ENCODE assay signal across 8 cellular contexts in genomic region chr2:152097291-152098032, GRCh38. TPM values are rescaled to one million over a fixed set of nuclear protein-coding genes. Genes with fewer than 3 reads are reported as not detected.
DNase-seq lines count a peak whose midpoint lies in the region; ATAC-seq and TF ChIP-seq lines count a peak whose summit lies in the region.

No MANE protein-coding gene starts in this region.

- no peaks in the 10 kb centered on the region for H3K79me2 ChIP-seq in SK-N-SH (ENCODE audit: insufficient read depth)
- H3K79me2 ChIP-seq in fibroblast of lung (ENCODE audit: control insufficient read depth, insufficient read depth, low read length) = no peaks in the 10 kb centered on the region

- H3K9me3 Mint-ChIP-seq in activated naive CD4-positive, alpha-beta T cell treated with anti-CD3 and anti-CD28 coated beads, Interleukin-2, amount 50 U/mL, for 24 hours = no peaks in the 10 kb centered on the region

- peak overlapping the region; percentile 49 to 61 for H3K4me3 ChIP-seq in SK-N-SH (ENCODE audit: low read depth in 2 of 2, low read length in 1 of 2)
- H3K4me3 ChIP-seq in fibroblast of lung (replicated peaks in 1 of 4; ENCODE audit: control extremely low read depth in 1 of 4, insufficient read depth in 1 of 4, low read depth in 3 of 4, low read length in 4 of 4) = peak overlapping the region; percentile 51 to 65 (median 62)
- peak overlapping the region; percentile 76 to 83 for H3K4me3 ChIP-seq in neuronal stem cell (ENCODE audit: low read length in 2 of 2)

- no peak overlapping the region for H2BK12ac ChIP-seq in neuronal stem cell (ENCODE audit: low read length)

- H3K79me1 ChIP-seq in neuronal stem cell (ENCODE audit: low read depth, low read length) = no peaks in the 10 kb centered on the region

- H2BK15ac ChIP-seq in neuronal stem cell (ENCODE audit: low read length) = no peak overlapping the region

- no peak overlapping the region for H3K9ac ChIP-seq in SK-N-SH
- no peak overlapping the region for H3K9ac ChIP-seq in fibroblast of lung (ENCODE audit: insufficient read depth, low read length)
- no peak overlapping the region for H3K9ac ChIP-seq in neuronal stem cell (ENCODE audit: low read depth, low read length, poor library complexity)

- H3K36me3 ChIP-seq in SK-N-SH (replicated peaks in 1 of 2; ENCODE audit: control insufficient read depth in 1 of 2, insufficient read depth in 2 of 2, low read length in 1 of 2) (no peaks in the 10 kb centered on the region), fibroblast of lung (ENCODE audit: control insufficient read depth, insufficient read depth, low read length) (no peaks in the 10 kb centered on the region), neuronal stem cell (replicated peaks in 1 of 2; ENCODE audit: control insufficient read depth in 2 of 2, insufficient read depth in 2 of 2, low read length in 2 of 2) (no peaks in the 10 kb centered on the region)

- no peak overlapping the region for H3K14ac ChIP-seq in neuronal stem cell (ENCODE audit: low read length)

- TF ChIP-seq CTCF in SK-N-SH (IDR thresholded peaks at IDR 0.05) = no peak
- TF ChIP-seq CTCF in fibroblast of lung (conservative IDR thresholded peaks at IDR 0.05 in 1 of 2, IDR thresholded peaks at IDR 0.05 in 1 of 2; ENCODE audit: low read depth in 1 of 2, low read length in 2 of 2) = no peak

- H2AK5ac ChIP-seq in neuronal stem cell (ENCODE audit: low read depth, low read length) = no peak overlapping the region

- no peak for TF ChIP-seq EP300 in SK-N-SH (IDR thresholded peaks at IDR 0.05; ENCODE audit: borderline replicate concordance in 1 of 2, low read depth in 1 of 2, low read length in 1 of 2)

- POLR2A ChIA-PET in SK-N-SH (lab: Yijun Ruan, JAX) = no interaction called here

- H4K20me1 ChIP-seq in SK-N-SH (ENCODE audit: insufficient read depth) (no peaks in the 10 kb centered on the region), fibroblast of lung (ENCODE audit: control insufficient read depth, extremely low read depth, insufficient read depth, low read length) (peaks cover 2% of the 10 kb centered on the region)

- H3K27me3 ChIP-seq in SK-N-SH (ENCODE audit: insufficient read depth) (peaks cover 34% of the 10 kb centered on the region), fibroblast of lung (ENCODE audit: control insufficient read depth, insufficient read depth, low read length) (peaks cover 23% of the 10 kb centered on the region), neuronal stem cell (ENCODE audit: control insufficient read depth in 3 of 3, insufficient read depth in 3 of 3, low read depth in 1 of 3, low read length in 3 of 3) (peaks cover 8 to 34% (median 26%) of the 10 kb centered on the region in 3 experiments)

- H3K4me1 ChIP-seq in SK-N-SH (ENCODE audit: control insufficient read depth in 1 of 2, insufficient read depth in 2 of 2, low read depth in 1 of 2, low read length in 1 of 2) (peaks cover 0 to 20% of the 10 kb centered on the region in 2 experiments; a peak in 2 of 4 replicates), fibroblast of lung (ENCODE audit: control insufficient read depth, extremely low read depth, insufficient read depth, low read length) (peaks cover 7% of the 10 kb centered on the region), neuronal stem cell (ENCODE audit: control insufficient read depth in 2 of 2, insufficient read depth in 1 of 2, low read depth in 1 of 2, low read length in 2 of 2) (peaks cover 3 to 4% of the 10 kb centered on the region in 2 donors)

- H4K8ac ChIP-seq in neuronal stem cell (ENCODE audit: low read depth, low read length) = no peak overlapping the region

- H2AFZ ChIP-seq in SK-N-SH (ENCODE audit: low read depth) (peak overlapping the region; percentile 42; the same call in 1 of the 2 replicates), fibroblast of lung (ENCODE audit: low read length) (peak overlapping the region; percentile 76), neuronal stem cell (ENCODE audit: low read length) (peak overlapping the region; percentile 98)

- ATAC-seq in GM21360 (IDR thresholded peaks at IDR 0.05; ENCODE audit: unreplicated experiment) = no peak

- no peak overlapping the region for H4K91ac ChIP-seq in neuronal stem cell (ENCODE audit: low read depth, low read length, poor library complexity)

- peaks cover 32% of the 10 kb centered on the region for H3K27me3 Mint-ChIP-seq in activated naive CD4-positive, alpha-beta T cell treated with anti-CD3 and anti-CD28 coated beads, Interleukin-2, amount 50 U/mL, for 24 hours

- WGBS in SK-N-SH (ENCODE audit: low lambda C conversion rate) = 11% methylated on average over 22 of the region's 22 CpGs
- no CpG with 5 or more reads among the region's 22 CpGs for WGBS in neuronal stem cell (ENCODE audit: extremely low coverage in 2 of 2, insufficient read length in 2 of 2, insufficient replicate concordance in 1 of 2), 2 donors

- H3K9me2 ChIP-seq in SK-N-SH = no peaks in the 10 kb centered on the region

- H3K23ac ChIP-seq in neuronal stem cell (ENCODE audit: low read depth, low read length, poor library complexity) = no peak overlapping the region

- no peaks in the 10 kb centered on the region for H3K36me3 Mint-ChIP-seq in activated naive CD4-positive, alpha-beta T cell treated with anti-CD3 and anti-CD28 coated beads, Interleukin-2, amount 50 U/mL, for 24 hours

- H3F3A ChIP-seq in SK-N-SH (replicated peaks; ENCODE audit: insufficient read depth) = peaks cover 5% of the 10 kb centered on the region

- peak overlapping the region; percentile 100 for H3K4me2 ChIP-seq in SK-N-SH
- peak overlapping the region; percentile 98 for H3K4me2 ChIP-seq in fibroblast of lung (ENCODE audit: extremely low read depth, insufficient read depth, low read length)
- peak overlapping the region; percentile 90 for H3K4me2 ChIP-seq in neuronal stem cell (ENCODE audit: insufficient read depth, low read length, poor library complexity, severe bottlenecking)

- no peak overlapping the region for H2BK120ac ChIP-seq in neuronal stem cell (ENCODE audit: low read depth, low read length)

- peaks cover 18% of the 10 kb centered on the region for H3K4me1 Mint-ChIP-seq in activated naive CD4-positive, alpha-beta T cell treated with anti-CD3 and anti-CD28 coated beads, Interleukin-2, amount 50 U/mL, for 24 hours

- H3K18ac ChIP-seq in neuronal stem cell (ENCODE audit: low read length) = no peak overlapping the region

- H3K27ac ChIP-seq in SK-N-SH (ENCODE audit: low read depth in 2 of 2, low read length in 1 of 2) (no peak overlapping the region), fibroblast of lung (ENCODE audit: insufficient read depth, low read length) (no peak overlapping the region), neuronal stem cell (replicated peaks; ENCODE audit: low read length) (no peak overlapping the region)

- no peak overlapping the region for H3K4ac ChIP-seq in neuronal stem cell (ENCODE audit: low read length)

- CTCF ChIA-PET in SK-N-SH (lab: Yijun Ruan, JAX) = interaction anchor here (1.0 to 2.9 kb wide), 4 partner anchors 9 to 72 kb away, joined by 3 to 10 read pairs (median 3); no protein-coding TSS in a partner anchor

- TF ChIP-seq RAD21 in SK-N-SH (IDR thresholded peaks at IDR 0.05; ENCODE audit: low read length) = no peak

- peak overlapping the region; percentile 85 for H3K4me3 Mint-ChIP-seq in activated naive CD4-positive, alpha-beta T cell treated with anti-CD3 and anti-CD28 coated beads, Interleukin-2, amount 50 U/mL, for 24 hours

- H3K9me3 ChIP-seq in SK-N-SH (no peaks in the 10 kb centered on the region), fibroblast of lung (ENCODE audit: control insufficient read depth, insufficient read depth, low read depth, low read length) (no peaks in the 10 kb centered on the region), neuronal stem cell (replicated peaks in 1 of 2; ENCODE audit: control insufficient read depth in 2 of 2, insufficient read depth in 1 of 2, low read depth in 1 of 2, low read length in 2 of 2) (no peaks in the 10 kb centered on the region)

- no peak overlapping the region for H3K27ac Mint-ChIP-seq in activated naive CD4-positive, alpha-beta T cell treated with anti-CD3 and anti-CD28 coated beads, Interleukin-2, amount 50 U/mL, for 24 hours

- DNase-seq in activated naive CD4-positive, alpha-beta T cell treated with anti-CD3 and anti-CD28 coated beads, Interleukin-2, amount 50 U/mL, for 16 hours = no peak
- DNase-seq in SK-N-SH = peak; percentile 46
- DNase-seq in fibroblast of lung (ENCODE audit: low read depth in 2 of 2) = peak in 1 of 2 donors; percentile 32
- DNase-seq in neuronal stem cell (ENCODE audit: low spot score) = peak; percentile 3
- no peak for DNase-seq in globus pallidus (ENCODE audit: low spot score)
- no peak for DNase-seq in activated gamma-delta T cell treated with Interleukin-2 at 50 U/mL for 16 hours

- H2BK5ac ChIP-seq in neuronal stem cell (ENCODE audit: low read length) = no peak overlapping the region

TF ChIP-seq in SK-N-SH, 30 proteins besides CTCF, POLR2A, EP300 and RAD21:
- peak; percentile 28; the same call in 1 of the 2 replicates for TF ChIP-seq RCOR1 (IDR thresholded peaks at IDR 0.05; ENCODE audit: low read length)
- TF ChIP-seq CHD2 (IDR thresholded peaks at IDR 0.05; ENCODE audit: low read length, partially characterized antibody) = peak; percentile 11
- no peak for TF ChIP-seq NFIC (IDR thresholded peaks at IDR 0.05; ENCODE audit: borderline replicate concordance)
- no peak for TF ChIP-seq MXI1 (IDR thresholded peaks at IDR 0.05; ENCODE audit: low read depth, low read length)
- peak; percentile 38 for TF ChIP-seq TCF12 (IDR thresholded peaks at IDR 0.05)
- TF ChIP-seq, protein P1, sequence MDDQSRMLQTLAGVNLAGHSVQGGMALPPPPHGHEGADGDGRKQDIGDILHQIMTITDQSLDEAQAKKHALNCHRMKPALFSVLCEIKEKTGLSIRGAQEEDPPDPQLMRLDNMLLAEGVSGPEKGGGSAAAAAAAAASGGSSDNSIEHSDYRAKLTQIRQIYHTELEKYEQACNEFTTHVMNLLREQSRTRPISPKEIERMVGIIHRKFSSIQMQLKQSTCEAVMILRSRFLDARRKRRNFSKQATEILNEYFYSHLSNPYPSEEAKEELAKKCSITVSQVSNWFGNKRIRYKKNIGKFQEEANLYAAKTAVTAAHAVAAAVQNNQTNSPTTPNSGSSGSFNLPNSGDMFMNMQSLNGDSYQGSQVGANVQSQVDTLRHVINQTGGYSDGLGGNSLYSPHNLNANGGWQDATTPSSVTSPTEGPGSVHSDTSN (IDR thresholded peaks at IDR 0.05) = no peak

RNA-seq across cellular contexts. Expression of gene CACNB4, which starts 1.4 kb away (rescaled TPM):
- polyA plus RNA-seq in SK-N-SH (2012; rRNA removed) (0.10 and 0.18 TPM in 2 replicates), fibroblast of lung (0.85 and 2.5 TPM in 2 replicates)
- polyA plus RNA-seq in SK-N-SH (2012; cell fraction: cytosol; rRNA removed) = 0.12 TPM in 2 replicates
- polyA plus RNA-seq in SK-N-SH (2012; cell fraction: nucleus; rRNA removed) = 0.54 and 0.70 TPM in 2 replicates
- total RNA-seq in fibroblast of lung = 0.66 and 2.1 TPM in 2 replicates
- polyA plus RNA-seq in fibroblast of lung (2012) = 0.33 and 1.3 TPM in 2 replicates
- polyA minus RNA-seq in fibroblast of lung (ENCODE audit: low replicate concordance) = 0.08 and 0.15 TPM in 2 replicates
- 3.3 TPM for polyA plus RNA-seq in neuronal stem cell (2013, experiment 1 of 2)
- polyA plus RNA-seq in neuronal stem cell (2013, experiment 2 of 2) = 3.7 TPM

Comparison
In these comparisons a context has a peak if more than half of its experiments do, and no peak if none do; other contexts are left out.
1. DNase-seq: peak in SK-N-SH (single experiment) and neuronal stem cell (single experiment); none in activated naive CD4-positive, alpha-beta T cell treated with anti-CD3 and anti-CD28 coated beads, Interleukin-2, amount 50 U/mL, for 16 hours (single experiment), globus pallidus (single experiment) and activated gamma-delta T cell treated with Interleukin-2 at 50 U/mL for 16 hours (single experiment).
2. H2AFZ ChIP-seq: peak in every context shown above with its lines; median percentile 98 in neuronal stem cell; 76 in fibroblast of lung; 42 in SK-N-SH.
3. Peak in every context shown above with its lines, with median percentiles within 50 percentile points of each other: H3K4me2 ChIP-seq and H3K4me3 ChIP-seq.